10 cellular contexts compared by ENCODE assay signal in the genomic region with DNA sequence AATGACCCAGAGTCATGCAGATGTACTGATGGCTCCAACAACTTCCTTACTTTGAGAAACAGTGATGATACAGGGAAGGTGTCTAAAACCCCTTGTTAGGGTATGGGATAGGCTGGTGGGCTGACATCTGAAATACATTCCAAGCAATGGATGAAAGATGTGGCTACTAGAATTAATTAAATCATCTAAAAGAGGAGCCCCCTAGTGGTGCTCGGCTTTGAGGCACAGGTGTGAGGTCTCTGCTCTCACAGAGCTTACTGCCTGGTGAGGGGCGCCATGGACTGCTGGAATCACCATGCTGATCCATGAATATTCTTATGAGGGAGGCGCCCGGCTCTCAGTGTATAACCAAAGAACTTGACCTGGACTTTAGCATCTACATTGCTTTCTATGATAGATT. TPM values are rescaled to one million over a fixed set of nuclear protein-coding genes. Genes with fewer than 3 reads are reported as not detected.
DNase-seq lines count a peak whose midpoint lies in the region; ATAC-seq and TF ChIP-seq lines count a peak whose summit lies in the region.
"Had no signal": no experiment of that assay in that cellular context is flagged by ENCODE, and none has a peak within 500 bp of the region (broad histone marks: within the 10 kb centered on the region; RNA-seq: fewer than 3 reads in every experiment).

No MANE protein-coding gene starts in this region.

- H3K4me3 Mint-ChIP-seq in endothelial cell (ENCODE audit: unreplicated experiment), result no peak overlapping the region
- H3K4me3 Mint-ChIP-seq: IgD-negative memory B cell had no signal

- H3K4me1 Mint-ChIP-seq in endothelial cell (ENCODE audit: unreplicated experiment), result no peaks in the 10 kb centered on the region

- TF ChIP-seq CTCF in OCI-LY7 (conservative IDR thresholded peaks at IDR 0.05; ENCODE audit: low read length) (peak; percentile 80), endothelial cell (IDR thresholded peaks at IDR 0.05; ENCODE audit: unreplicated experiment) (peak; percentile 57), vagina (IDR thresholded peaks at IDR 0.05) (no peak)

- no peaks in the 10 kb centered on the region for H3K79me2 ChIP-seq in OCI-LY7 (ENCODE audit: insufficient read depth, low read depth, low read length)

- H3K9me3 ChIP-seq in OCI-LY7 (ENCODE audit: low read length) (no peaks in the 10 kb centered on the region), vagina (no peaks in the 10 kb centered on the region)

- H3K27ac Mint-ChIP-seq in endothelial cell (ENCODE audit: unreplicated experiment), result no peak overlapping the region
- H3K27ac Mint-ChIP-seq: IgD-negative memory B cell had no signal

- no peak overlapping the region for H2AFZ ChIP-seq in OCI-LY7 (ENCODE audit: low read length)

- H3K27ac ChIP-seq in OCI-LY7 (ENCODE audit: low read depth, low read length, poor library complexity, severe bottlenecking) (no peak overlapping the region), vagina (no peak overlapping the region)

- no peaks in the 10 kb centered on the region for H4K20me1 ChIP-seq in OCI-LY7 (ENCODE audit: insufficient read depth, low read length)

- H3K27me3 Mint-ChIP-seq in endothelial cell (ENCODE audit: unreplicated experiment), result no peaks in the 10 kb centered on the region
- H3K27me3 Mint-ChIP-seq: IgD-negative memory B cell had no signal

- POLR2A ChIA-PET in OCI-LY7 (lab: Charles Lee), result interaction anchor here (0.5 to 0.6 kb wide), 2 partner anchors 27 to 86 kb away, joined by 3 read pairs; no protein-coding TSS in a partner anchor

- H3K4me2 ChIP-seq in OCI-LY7 (ENCODE audit: low read length), result no peak overlapping the region

- no peaks in the 10 kb centered on the region for H3K27me3 ChIP-seq in vagina

- TF ChIP-seq POLR2A in vagina (IDR thresholded peaks at IDR 0.05), result no peak

- H3K36me3 ChIP-seq in OCI-LY7 (ENCODE audit: insufficient read depth, low read length) (no peaks in the 10 kb centered on the region), vagina (no peaks in the 10 kb centered on the region)

- H3K36me3 Mint-ChIP-seq in endothelial cell (ENCODE audit: low read depth, unreplicated experiment), result no peaks in the 10 kb centered on the region
- H3K36me3 Mint-ChIP-seq: IgD-negative memory B cell had no signal

- no TSS peak for BruUV-seq in OCI-LY7 (replicated peaks; lab: Mats Ljungman, UMichigan)

- no peak for ATAC-seq in stimulated activated naive CD8-positive, alpha-beta T cell treated with anti-CD3 and anti-CD28 coated beads, Interleukin-15, Interleukin-2, amounts not matched to agents 100 U/mL and 50 U/mL, for 24 hours
- no peak for ATAC-seq in GM19397 (IDR thresholded peaks at IDR 0.05; ENCODE audit: unreplicated experiment)
- ATAC-seq: left ventricle myocardium superior had no signal

- no peaks in the 10 kb centered on the region for H3K4me1 ChIP-seq in OCI-LY7 (ENCODE audit: insufficient read depth, low read length, poor library complexity, severe bottlenecking)
- H3K4me1 ChIP-seq in vagina, result no peaks in the 10 kb centered on the region

- no peaks in the 10 kb centered on the region for H3K9me3 Mint-ChIP-seq in endothelial cell (ENCODE audit: unreplicated experiment)
- H3K9me3 Mint-ChIP-seq: IgD-negative memory B cell had no signal

- intact Hi-C loops in OCI-LY7 (cut with micrococcal nuclease; ENCODE audit: unreplicated experiment) (no loop called here), vagina (cut with DNase I) (no loop called here)

- CTCF ChIA-PET in OCI-LY7 (lab: Charles Lee; ENCODE audit: unreplicated experiment), result interaction anchor here (0.6 to 1.1 kb wide), 3 partner anchors 87 to 371 kb away, joined by 3 to 4 read pairs (median 3); no protein-coding TSS in a partner anchor

- H3K4me3 ChIP-seq in OCI-LY7 (ENCODE audit: low read depth, low read length, poor library complexity, severe bottlenecking), result no peak overlapping the region
- H3K4me3 ChIP-seq in vagina, result no peak overlapping the region

- peak; percentile 60 for DNase-seq in activated CD8-positive, alpha-beta memory T cell treated with anti-CD3 and anti-CD28 coated beads, Interleukin-2, amount 50 U/mL, for 48 hours
- no peak for DNase-seq in activated CD8-positive, alpha-beta memory T cell treated with anti-CD3 and anti-CD28 coated beads for 24 hours
- DNase-seq in OCI-LY7 (ENCODE audit: low spot score), result peak; percentile 35
- DNase-seq in endothelial cell (ENCODE audit: low spot score), result peak; percentile 20
- peak; percentile 38 for DNase-seq in stimulated activated naive CD8-positive, alpha-beta T cell treated with anti-CD3 and anti-CD28 coated beads, Interleukin-15, Interleukin-2, amounts not matched to agents 100 U/mL and 50 U/mL, for 24 hours
- DNase-seq in vagina (ENCODE audit: extremely low spot score in 2 of 2), result no peak
- no peak for DNase-seq in SK-N-DZ (ENCODE audit: low spot score)
- DNase-seq: left ventricle myocardium superior had no signal

- H3K9me2 ChIP-seq in OCI-LY7 (ENCODE audit: insufficient read depth, low read length), result no peaks in the 10 kb centered on the region

RNA-seq across cellular contexts. Expression of a gene that starts 48.5 kb away (rescaled TPM):
- total RNA-seq in OCI-LY7 (2014; rRNA removed; shearing (Covaris generic)), result not detected in 2 replicates
- total RNA-seq in OCI-LY7 (2022) (not detected in 2 replicates), endothelial cell (ENCODE audit: unreplicated experiment) (1.8 TPM), vagina (6.6 TPM)
- polyA plus RNA-seq in SK-N-DZ (2014; cell fraction: cytosol; rRNA removed), result 61.1 and 67.5 TPM in 2 replicates
- 19.1 and 22.2 TPM in 2 replicates for polyA plus RNA-seq in SK-N-DZ (2014; cell fraction: nucleus; rRNA removed)
- total RNA-seq: left ventricle myocardium superior had no signal
- polyA plus RNA-seq: IgD-negative memory B cell had no signal

Comparison
In these comparisons a context has a peak if more than half of its experiments do, and no peak if none do; other contexts are left out.
1. DNase-seq: peak in activated CD8-positive, alpha-beta memory T cell treated with anti-CD3 and anti-CD28 coated beads, Interleukin-2, amount 50 U/mL, for 48 hours (single experiment), OCI-LY7 (single experiment), endothelial cell (single experiment) and stimulated activated naive CD8-positive, alpha-beta T cell treated with anti-CD3 and anti-CD28 coated beads, Interleukin-15, Interleukin-2, amounts not matched to agents 100 U/mL and 50 U/mL, for 24 hours (single experiment); none in activated CD8-positive, alpha-beta memory T cell treated with anti-CD3 and anti-CD28 coated beads for 24 hours (single experiment), vagina (0 of 2) and SK-N-DZ (single experiment).
2. CTCF ChIP-seq: peak in OCI-LY7 (single experiment) and endothelial cell (single experiment); none in vagina (0 of 3).